1 cellular context compared by ENCODE assay signal in genomic region chr6:129744201-129744879, GRCh38.
TF ChIP-seq lines count a peak whose summit lies in the region.

No MANE protein-coding gene starts in this region.

TF ChIP-seq in GM23338, 12 proteins besides CTCF, POLR2A, EP300 and RAD21 (continued from another document):
- TF ChIP-seq REST (IDR thresholded peaks at IDR 0.05; ENCODE audit: unreplicated experiment) = no peak
- no peak for TF ChIP-seq STAT1 (IDR thresholded peaks at IDR 0.05; ENCODE audit: unreplicated experiment)
- no peak for TF ChIP-seq EZH2phosphoT487 (IDR thresholded peaks at IDR 0.05; ENCODE audit: unreplicated experiment)
